Comparison of ENCODE assay signal across 10 cellular contexts in the genomic region with DNA sequence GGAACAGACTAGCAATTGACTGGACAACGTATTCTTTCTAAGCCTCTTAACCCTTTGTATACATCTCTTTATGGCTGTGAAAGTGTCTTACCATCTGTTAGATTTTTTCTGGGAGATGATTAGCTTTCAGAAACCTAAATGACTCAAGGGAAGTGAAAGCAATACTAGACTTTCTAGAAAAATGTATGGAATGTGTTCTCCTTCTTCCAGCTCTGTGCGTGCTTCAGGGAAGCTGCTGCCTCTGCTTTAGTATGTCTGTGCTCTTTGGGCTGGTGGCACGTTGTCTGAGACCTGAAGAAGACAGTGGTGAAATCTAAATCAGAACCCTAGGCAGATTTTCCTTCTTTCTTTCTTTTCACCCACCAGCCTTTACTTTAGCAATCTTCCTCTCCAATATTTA.
DNase-seq lines count a peak whose midpoint lies in the region; ATAC-seq and TF ChIP-seq lines count a peak whose summit lies in the region.
"Had no signal": no experiment of that assay in that cellular context is flagged by ENCODE, and none has a peak within 500 bp of the region (broad histone marks: within the 10 kb centered on the region; RNA-seq: fewer than 3 reads in every experiment).

No MANE protein-coding gene starts in this region.

- CTCF ChIA-PET in RWPE1 (lab: Yijun Ruan, JAX) = interaction anchor here (0.6 kb wide), 1 partner anchor 63 kb away, joined by 5 read pairs; no protein-coding TSS in a partner anchor

- no peak overlapping the region for H3K27ac ChIP-seq in RWPE1

- peak overlapping the region; percentile 19 for H3K27ac Mint-ChIP-seq in T-helper 17 cell
- H3K27ac Mint-ChIP-seq in osteocyte (ENCODE audit: unreplicated experiment) = peak overlapping the region; percentile 93
- H3K27ac Mint-ChIP-seq: activated naive CD8-positive, alpha-beta T cell treated with anti-CD3 and anti-CD28 coated beads for 36 hours had no signal

- POLR2A ChIA-PET in RWPE1 (lab: Yijun Ruan, JAX; ENCODE audit: low non-redundant PET) = no interaction called here

- no peaks in the 10 kb centered on the region for H3K27me3 Mint-ChIP-seq in T-helper 17 cell
- no peaks in the 10 kb centered on the region for H3K27me3 Mint-ChIP-seq in osteocyte (ENCODE audit: unreplicated experiment)
- H3K27me3 Mint-ChIP-seq: activated naive CD8-positive, alpha-beta T cell treated with anti-CD3 and anti-CD28 coated beads for 36 hours had no signal

- no peaks in the 10 kb centered on the region for H3K9me3 ChIP-seq in T-helper 17 cell (ENCODE audit: control insufficient read depth, low read length, poor library complexity, severe bottlenecking)

- H3K9me3 Mint-ChIP-seq in osteocyte (ENCODE audit: unreplicated experiment) = no peaks in the 10 kb centered on the region
- H3K9me3 Mint-ChIP-seq: activated naive CD8-positive, alpha-beta T cell treated with anti-CD3 and anti-CD28 coated beads for 36 hours had no signal

- peaks cover 50% of the 10 kb centered on the region for H3K4me1 Mint-ChIP-seq in T-helper 17 cell
- peaks cover 40% of the 10 kb centered on the region for H3K4me1 Mint-ChIP-seq in osteocyte (ENCODE audit: unreplicated experiment)

- H3K4me3 ChIP-seq in fibroblast of the aortic adventitia (ENCODE audit: low read depth, low read length) = no peak overlapping the region

- H3K4me3 Mint-ChIP-seq in T-helper 17 cell (no peak overlapping the region), osteocyte (ENCODE audit: unreplicated experiment) (peak overlapping the region; percentile 16)
- H3K4me3 Mint-ChIP-seq: activated naive CD8-positive, alpha-beta T cell treated with anti-CD3 and anti-CD28 coated beads for 36 hours had no signal

- H3K36me3 Mint-ChIP-seq in T-helper 17 cell (ENCODE audit: low read depth) (no peaks in the 10 kb centered on the region), osteocyte (ENCODE audit: unreplicated experiment) (no peaks in the 10 kb centered on the region)

- no peak for TF ChIP-seq CTCF in fibroblast of the aortic adventitia (IDR thresholded peaks at IDR 0.05; ENCODE audit: insufficient read depth, low read length)
- TF ChIP-seq CTCF in osteocyte (IDR thresholded peaks at IDR 0.05) = no peak
- no peak for TF ChIP-seq CTCF in GM20000 (IDR thresholded peaks at IDR 0.05; ENCODE audit: extremely low read depth, missing control alignments)
- no peak for TF ChIP-seq CTCF in RWPE1 (conservative IDR thresholded peaks at IDR 0.05; ENCODE audit: low read depth)

- DNase-seq in AG08395 (ENCODE audit: low spot score) (peak; percentile 29), T-helper 17 cell (no peak), fibroblast of the aortic adventitia (ENCODE audit: low read depth) (peak; percentile 37), osteocyte (ENCODE audit: extremely low spot score, unreplicated experiment) (no peak), GM20000 (ENCODE audit: low spot score) (no peak), nucleus accumbens (lab: John Stamatoyannopoulos, UW) (no peak), RWPE1 (ENCODE audit: low spot score) (no peak)
- DNase-seq: activated naive CD8-positive, alpha-beta T cell treated with anti-CD3 and anti-CD28 coated beads for 36 hours; NCI-H2227 treated with DMSO at 0.1 percent for 48 hours had no signal

- ATAC-seq in T-helper 17 cell = no peak
- no peak for ATAC-seq in GM18502 (IDR thresholded peaks at IDR 0.05; ENCODE audit: poor library complexity, unreplicated experiment)

Comparison
In these comparisons a context has a peak if more than half of its experiments do, and no peak if none do; other contexts are left out.
1. DNase-seq: peak in AG08395 (single experiment) and fibroblast of the aortic adventitia (single experiment); none in T-helper 17 cell (0 of 3), osteocyte (single experiment), GM20000 (single experiment), nucleus accumbens (0 of 56) and RWPE1 (single experiment).